Comparison of ENCODE assay signal across 15 cellular contexts in genomic region chr9:34576943-34577634, GRCh38. TPM values are rescaled to one million over a fixed set of nuclear protein-coding genes. Genes with fewer than 3 reads are reported as not detected.
DNase-seq lines count a peak whose midpoint lies in the region; ATAC-seq, FAIRE-seq and TF ChIP-seq lines count a peak whose summit lies in the region.
"Had no signal": no experiment of that assay in that cellular context is flagged by ENCODE, and none has a peak within 500 bp of the region (broad histone marks: within the 10 kb centered on the region; RNA-seq: fewer than 3 reads in every experiment).

No MANE protein-coding gene starts in this region.

- H3K9ac ChIP-seq in HUES6 (ENCODE audit: low read length) = peak overlapping the region; percentile 24

- 13 to 14% methylated on average over 10 of the region's 10 CpGs for WGBS in ectodermal cell, 2 experiments
- WGBS in lower leg skin, 2 donors = 79 to 82% methylated on average over 10 of the region's 10 CpGs

- intact Hi-C loops in CD4-positive, alpha-beta T cell (cut with DNase I, micrococcal nuclease) = no loop called here
- intact Hi-C loops in lower leg skin (cut with DNase I; ENCODE audit: low total_unique reads) = no loop called here

- FAIRE-seq in frontal cortex (lab: Jason Lieb, UNC) = no peak

- no peaks in the 10 kb centered on the region for H3K9me3 Mint-ChIP-seq in CD4-positive, alpha-beta T cell
- H3K9me3 Mint-ChIP-seq in natural killer cell treated with Interleukin-12 subunit alpha and Interleukin-12 subunit beta and Interleukin-15 and Interleukin-18, amount 100 ng/mL, for 72 hours = no peaks in the 10 kb centered on the region

- no peak overlapping the region for H3K27ac Mint-ChIP-seq in CD4-positive, alpha-beta T cell
- H3K27ac Mint-ChIP-seq in natural killer cell treated with Interleukin-12 subunit alpha and Interleukin-12 subunit beta and Interleukin-15 and Interleukin-18, amount 100 ng/mL, for 72 hours = no peak overlapping the region

- H3K27me3 ChIP-seq in CD4-positive, alpha-beta T cell (ENCODE audit: control insufficient read depth, insufficient read depth, low read length) = peaks cover 56% of the 10 kb centered on the region
- H3K27me3 ChIP-seq in HUES6 (ENCODE audit: control insufficient read depth, insufficient read depth, low read length) (peaks cover 59% of the 10 kb centered on the region), ectodermal cell (ENCODE audit: control insufficient read depth, insufficient read depth, low read length, poor library complexity, severe bottlenecking) (no peaks in the 10 kb centered on the region)

- no peak for DNase-seq in CD4-positive, alpha-beta T cell
- no peak for DNase-seq in natural killer cell treated with Interleukin-12 subunit alpha and Interleukin-12 subunit beta and Interleukin-15 and Interleukin-18, amount 100 ng/mL, for 72 hours (ENCODE audit: low spot score)
- DNase-seq in activated CD8-positive, alpha-beta memory T cell treated with anti-CD3 and anti-CD28 coated beads, Interleukin-2, amount 50 U/mL, for 48 hours = no peak
- DNase-seq in lower leg skin (ENCODE audit: low spot score in 2 of 2) (no peak), frontal cortex (ENCODE audit: low spot score in 2 of 2) (no peak)
- DNase-seq: activated CD4-positive, alpha-beta T cell treated with anti-CD3 and anti-CD28 coated beads, Interleukin-2, amount 50 U/mL, for 4 hours; effector memory CD4-positive, alpha-beta T cell; KG1; left ventricle myocardium inferior; NCI-H2029 treated with DMSO at 0.1 percent for 48 hours had no signal

- POLR2A ChIA-PET in CD4-positive, alpha-beta T cell (lab: Charles Lee) = no interaction called here

- H3K36me3 Mint-ChIP-seq in CD4-positive, alpha-beta T cell (ENCODE audit: low read depth) = no peaks in the 10 kb centered on the region
- no peaks in the 10 kb centered on the region for H3K36me3 Mint-ChIP-seq in natural killer cell treated with Interleukin-12 subunit alpha and Interleukin-12 subunit beta and Interleukin-15 and Interleukin-18, amount 100 ng/mL, for 72 hours

- H3K36me3 ChIP-seq in HUES6 (ENCODE audit: control insufficient read depth, insufficient read depth, low read length) = no peaks in the 10 kb centered on the region
- no peaks in the 10 kb centered on the region for H3K36me3 ChIP-seq in ectodermal cell (ENCODE audit: control insufficient read depth, insufficient read depth, low read length)
- H3K36me3 ChIP-seq: left ventricle myocardium inferior had no signal

- no peak for TF ChIP-seq CTCF in CD4-positive, alpha-beta T cell (IDR thresholded peaks at IDR 0.05)
- TF ChIP-seq CTCF in lower leg skin (IDR thresholded peaks at IDR 0.05) = no peak

- no peak for ATAC-seq in CD4-positive, alpha-beta T cell (ENCODE audit: poor library complexity)
- ATAC-seq in natural killer cell treated with Interleukin-12 subunit alpha and Interleukin-12 subunit beta and Interleukin-15 and Interleukin-18, amount 100 ng/mL, for 72 hours = no peak
- no peak for ATAC-seq in HG02763 (IDR thresholded peaks at IDR 0.05; ENCODE audit: unreplicated experiment)

- TF ChIP-seq POLR2A in lower leg skin (IDR thresholded peaks at IDR 0.05) = no peak

- no peaks in the 10 kb centered on the region for H3K9me3 ChIP-seq in CD4-positive, alpha-beta T cell (ENCODE audit: control insufficient read depth, low read length)
- H3K9me3 ChIP-seq in HUES6 (ENCODE audit: control insufficient read depth, insufficient read depth, low read depth, low read length) (no peaks in the 10 kb centered on the region), ectodermal cell (ENCODE audit: control insufficient read depth, low read length) (no peaks in the 10 kb centered on the region)
- H3K9me3 ChIP-seq: left ventricle myocardium inferior had no signal

- H3K4me3 Mint-ChIP-seq in CD4-positive, alpha-beta T cell = peak overlapping the region; percentile 16
- H3K4me3 Mint-ChIP-seq in natural killer cell treated with Interleukin-12 subunit alpha and Interleukin-12 subunit beta and Interleukin-15 and Interleukin-18, amount 100 ng/mL, for 72 hours = peak overlapping the region; percentile 53

- H3K4me3 ChIP-seq in HUES6 (ENCODE audit: low read depth, low read length) (peak overlapping the region; percentile 40), ectodermal cell (ENCODE audit: insufficient read depth, low read depth, low read length) (peak overlapping the region; percentile 18), lower leg skin (ENCODE audit: low read depth, poor library complexity, severe bottlenecking) (no peak overlapping the region)

- peaks cover 54% of the 10 kb centered on the region for H3K4me1 ChIP-seq in HUES6 (ENCODE audit: control insufficient read depth, insufficient read depth, low read length)
- H3K4me1 ChIP-seq in ectodermal cell (ENCODE audit: control insufficient read depth, insufficient read depth, low read length) = peaks cover 80% of the 10 kb centered on the region

- peaks cover 89% of the 10 kb centered on the region for H3K27me3 Mint-ChIP-seq in CD4-positive, alpha-beta T cell
- peaks cover 43 to 63% of the 10 kb centered on the region in 2 donors for H3K27me3 Mint-ChIP-seq in natural killer cell treated with Interleukin-12 subunit alpha and Interleukin-12 subunit beta and Interleukin-15 and Interleukin-18, amount 100 ng/mL, for 72 hours

- peaks cover 10% of the 10 kb centered on the region for H3K4me1 Mint-ChIP-seq in CD4-positive, alpha-beta T cell (ENCODE audit: low read depth)
- peaks cover 5 to 6% of the 10 kb centered on the region in 2 donors for H3K4me1 Mint-ChIP-seq in natural killer cell treated with Interleukin-12 subunit alpha and Interleukin-12 subunit beta and Interleukin-15 and Interleukin-18, amount 100 ng/mL, for 72 hours (ENCODE audit: low read depth in 2 of 2)

- CTCF ChIA-PET in CD4-positive, alpha-beta T cell (lab: Charles Lee) = no interaction called here

- no peak overlapping the region for H3K27ac ChIP-seq in CD4-positive, alpha-beta T cell (ENCODE audit: low read depth, low read length)
- H3K27ac ChIP-seq in HUES6 (ENCODE audit: low read depth, low read length) (no peak overlapping the region), ectodermal cell (ENCODE audit: insufficient read depth, low read depth, low read length, poor library complexity, severe bottlenecking) (peak overlapping the region; percentile 65)
- H3K27ac ChIP-seq: C4-2B, left ventricle myocardium inferior had no signal

RNA-seq across cellular contexts. Expression of gene CNTFR, which starts 12.4 kb away (rescaled TPM):
- not detected for total RNA-seq in CD4-positive, alpha-beta T cell
- 143 TPM for polyA plus RNA-seq in ectodermal cell (2013, experiment 1 of 4)
- 140 TPM for polyA plus RNA-seq in ectodermal cell (2013, experiment 2 of 4)
- polyA plus RNA-seq in ectodermal cell (2013, experiment 3 of 4) = 135 TPM
- 159 TPM for polyA plus RNA-seq in ectodermal cell (2013, experiment 4 of 4)
- not detected for total RNA-seq in natural killer cell treated with Interleukin-12 subunit alpha and Interleukin-12 subunit beta and Interleukin-15 and Interleukin-18, amount 100 ng/mL, for 72 hours
- 10 to 100 TPM in 1 of 4 donors, 1 to 10 TPM in 3; 2.5 to 13.4 (median 3.9) TPM for total RNA-seq in lower leg skin
- total RNA-seq in frontal cortex = 9.8 TPM
- total RNA-seq: glomerular endothelial cell had no signal

RNA-seq across cellular contexts. Expression of gene RPP25L, which starts 34.8 kb away (rescaled TPM):
- total RNA-seq in CD4-positive, alpha-beta T cell = 1 to 10 TPM; 4.6 to 5.7 TPM
- 29.3 TPM for polyA plus RNA-seq in ectodermal cell (2013, experiment 1 of 4)
- polyA plus RNA-seq in ectodermal cell (2013, experiment 2 of 4) = 25.9 TPM
- polyA plus RNA-seq in ectodermal cell (2013, experiment 3 of 4) = 33.0 TPM
- polyA plus RNA-seq in ectodermal cell (2013, experiment 4 of 4) = 37.8 TPM
- total RNA-seq in natural killer cell treated with Interleukin-12 subunit alpha and Interleukin-12 subunit beta and Interleukin-15 and Interleukin-18, amount 100 ng/mL, for 72 hours = 10 to 100 TPM; 22.7 to 23.1 TPM
- total RNA-seq in lower leg skin (10 to 100 TPM; 17.0 to 39.0 (median 26.6) TPM), frontal cortex (6.1 TPM)

RNA-seq across cellular contexts. Expression of gene DCTN3, which starts 43.2 kb away (rescaled TPM):
- total RNA-seq in CD4-positive, alpha-beta T cell = 10 to 100 TPM; 81.5 to 84.4 TPM
- polyA plus RNA-seq in ectodermal cell (2013, experiment 1 of 4) = 90.1 TPM
- 83.7 TPM for polyA plus RNA-seq in ectodermal cell (2013, experiment 2 of 4)
- 92.9 TPM for polyA plus RNA-seq in ectodermal cell (2013, experiment 3 of 4)
- polyA plus RNA-seq in ectodermal cell (2013, experiment 4 of 4) = 107 TPM
- total RNA-seq in natural killer cell treated with Interleukin-12 subunit alpha and Interleukin-12 subunit beta and Interleukin-15 and Interleukin-18, amount 100 ng/mL, for 72 hours = 100 to 1,000 TPM in 1 of 2 donors, 10 to 100 TPM in 1; 79.8 to 141 TPM
- 100 to 1,000 TPM in 3 of 4 donors, 10 to 100 TPM in 1; 80.8 to 166 (median 127) TPM for total RNA-seq in lower leg skin
- 165 TPM for total RNA-seq in frontal cortex

RNA-seq across cellular contexts. Expression of gene ARID3C, which starts 51.8 kb away (rescaled TPM):
- under 1 TPM; 0.25 to 0.34 TPM for total RNA-seq in CD4-positive, alpha-beta T cell
- polyA plus RNA-seq in ectodermal cell (2013, experiment 1 of 4) = 0.48 TPM
- 0.53 TPM for polyA plus RNA-seq in ectodermal cell (2013, experiment 2 of 4)
- polyA plus RNA-seq in ectodermal cell (2013, experiment 3 of 4) = 0.96 TPM
- polyA plus RNA-seq in ectodermal cell (2013, experiment 4 of 4) = 0.53 TPM
- total RNA-seq in natural killer cell treated with Interleukin-12 subunit alpha and Interleukin-12 subunit beta and Interleukin-15 and Interleukin-18, amount 100 ng/mL, for 72 hours = under 1 TPM in 1 of 2 donors, not detected in 1; 0.31 TPM
- total RNA-seq in lower leg skin (under 1 TPM in 2 of 4 donors, not detected in 2; 0.23 to 0.34 TPM), frontal cortex (0.82 TPM)
- total RNA-seq: left ventricle myocardium inferior had no signal

RNA-seq across cellular contexts. Expression of gene ENHO, which starts 54.3 kb away (rescaled TPM):
- total RNA-seq in CD4-positive, alpha-beta T cell = under 1 TPM in 1 of 2 experiments, not detected in 1; 0.45 TPM
- polyA plus RNA-seq in ectodermal cell (2013, experiment 1 of 4) = 20.0 TPM
- 17.2 TPM for polyA plus RNA-seq in ectodermal cell (2013, experiment 2 of 4)
- 18.7 TPM for polyA plus RNA-seq in ectodermal cell (2013, experiment 3 of 4)
- 20.1 TPM for polyA plus RNA-seq in ectodermal cell (2013, experiment 4 of 4)
- total RNA-seq in natural killer cell treated with Interleukin-12 subunit alpha and Interleukin-12 subunit beta and Interleukin-15 and Interleukin-18, amount 100 ng/mL, for 72 hours = not detected
- total RNA-seq in lower leg skin (1 to 10 TPM in 2 of 4 donors, under 1 TPM in 1, not detected in 1; 0.91 to 7.6 (median 2.6) TPM), frontal cortex (53.4 TPM)
- total RNA-seq: glomerular endothelial cell, left ventricle myocardium inferior had no signal
